Comparison of ENCODE assay signal across 8 cellular contexts in the genomic region with DNA sequence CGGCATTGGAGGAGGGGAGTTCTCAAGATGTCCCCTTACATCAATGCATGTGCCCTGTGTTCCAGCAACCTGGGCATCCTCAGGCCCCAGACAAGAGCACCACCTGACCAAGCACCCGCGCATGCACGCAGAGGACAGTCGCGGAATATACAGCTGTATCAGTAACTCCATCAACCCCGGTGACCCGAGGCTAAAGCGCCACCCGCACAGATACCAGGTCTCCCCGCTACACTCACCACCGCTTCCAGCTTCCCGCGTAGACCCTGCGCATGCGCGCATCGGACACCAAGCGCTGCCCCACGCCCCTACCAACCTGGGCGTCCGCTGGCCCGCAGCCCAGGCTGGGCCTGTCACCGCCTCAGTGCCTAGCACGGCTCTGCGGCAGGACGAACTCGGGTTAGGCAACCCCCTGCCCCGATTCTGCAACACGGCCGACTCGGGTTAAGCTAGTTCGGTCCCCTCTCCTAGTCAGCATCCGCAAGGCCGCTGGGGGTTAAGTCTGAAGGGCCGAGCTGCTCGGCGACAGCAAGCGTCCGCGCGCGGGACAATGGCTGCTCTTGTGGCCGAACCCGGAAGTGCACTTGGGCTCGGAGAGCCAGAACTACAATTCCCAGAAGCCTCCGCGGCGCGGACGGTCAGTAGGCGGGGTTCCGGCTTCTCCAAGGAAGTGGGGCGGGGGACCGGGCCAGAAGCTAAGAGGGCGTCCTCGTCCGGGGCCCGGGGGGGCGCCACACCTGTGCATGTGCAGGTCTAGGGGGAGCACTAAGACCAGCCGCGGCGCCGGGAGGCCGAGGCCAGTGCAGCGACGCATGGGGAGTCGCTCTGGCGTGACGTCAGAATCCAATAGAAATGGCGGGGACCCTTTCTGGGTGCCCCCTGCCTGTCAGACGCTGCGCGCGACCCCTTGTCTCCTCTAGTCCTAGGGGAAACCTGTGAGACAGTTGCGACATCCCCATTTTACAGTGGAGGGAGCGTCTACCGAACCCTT. TPM values are rescaled to one million over a fixed set of nuclear protein-coding genes. Genes with fewer than 3 reads are reported as not detected.
DNase-seq lines count a peak whose midpoint lies in the region; ATAC-seq and TF ChIP-seq lines count a peak whose summit lies in the region.

A gene (minus strand): TSS at position 561 of the 988 bp plus-strand sequence. CDS start 3,188 bp downstream, outside the sequence.

- DNase-seq in Ammon's horn (ENCODE audit: low spot score), result peak; percentile 96
- DNase-seq in NCI-H446 (lab: John Stamatoyannopoulos, UW), result peak; percentile 91 to 97
- DNase-seq in activated CD4-positive, CD25-positive, alpha-beta regulatory T cell treated with anti-CD3 and anti-CD28 coated beads, Interleukin-2, amount 50 U/mL, for 72 hours, result peak; percentile 97
- DNase-seq in cerebellum (ENCODE audit: low spot score), result peak; percentile 97
- DNase-seq in kidney epithelial cell (ENCODE audit: low read depth), result peak; percentile 75
- DNase-seq in stimulated activated CD4-positive, alpha-beta T cell treated with anti-CD3 and anti-CD28 coated beads, Interleukin-15, amount 100 ng/mL, for 24 hours, result peak; percentile 97

- no peaks in the 10 kb centered on the region for H3K27me3 ChIP-seq in kidney epithelial cell (ENCODE audit: control insufficient read depth, insufficient read depth, low read length)

- peak within 1 kb of the TSS; percentile 88 for H3K4me3 ChIP-seq in kidney epithelial cell (ENCODE audit: low read depth, low read length)

- ATAC-seq in GM19035 (IDR thresholded peaks at IDR 0.05; ENCODE audit: unreplicated experiment) (peak; percentile 91), HG03342 (IDR thresholded peaks at IDR 0.05; ENCODE audit: unreplicated experiment) (peak; percentile 88)

- peaks cover 3% of the 10 kb centered on the region for H3K36me3 ChIP-seq in kidney epithelial cell (ENCODE audit: control insufficient read depth, insufficient read depth, low read length)

- peak; percentile 43 for TF ChIP-seq CTCF in kidney epithelial cell (IDR thresholded peaks at IDR 0.05; ENCODE audit: insufficient read depth, low read length, poor library complexity, severe bottlenecking)

RNA-seq across cellular contexts. Expression of the gene that starts here (rescaled TPM):
- total RNA-seq in cerebellum (15.5 TPM), kidney epithelial cell (6.0 and 16.6 TPM in 2 replicates)

Comparison
In these comparisons a context has a peak if more than half of its experiments do, and no peak if none do; other contexts are left out.
1. Peak in every context shown above with its lines: DNase-seq, ATAC-seq and H3K4me3 ChIP-seq.